In genomic region chr5:140190868-140191209, GRCh38 we compare ENCODE assay signal across 19 cellular contexts. TPM values are rescaled to one million over a fixed set of nuclear protein-coding genes. Genes with fewer than 3 reads are reported as not detected.
DNase-seq lines count a peak whose midpoint lies in the region; ATAC-seq and TF ChIP-seq lines count a peak whose summit lies in the region.
"Had no signal": no experiment of that assay in that cellular context is flagged by ENCODE, and none has a peak within 500 bp of the region (broad histone marks: within the 10 kb centered on the region; RNA-seq: fewer than 3 reads in every experiment).

No MANE protein-coding gene starts in this region.

- peaks cover 0 to 9% (median 3%) of the 10 kb centered on the region in 5 donors for H3K27me3 Mint-ChIP-seq in naive thymus-derived CD8-positive, alpha-beta T cell
- H3K27me3 Mint-ChIP-seq: T-helper 17 cell had no signal

- peaks cover 0 to 4% (median 0%) of the 10 kb centered on the region in 9 donors for H3K9me3 Mint-ChIP-seq in naive thymus-derived CD8-positive, alpha-beta T cell

- H3K4me2 ChIP-seq in PC-9, result no peak overlapping the region

- no peak overlapping the region for H3K4me3 ChIP-seq in PC-9
- H3K4me3 ChIP-seq in right atrium auricular region, result no peak overlapping the region
- H3K4me3 ChIP-seq in sigmoid colon, result no peak overlapping the region
- H3K4me3 ChIP-seq: HAP-1, pancreas, suprapubic skin had no signal

- H3K9me2 ChIP-seq in PC-9 (ENCODE audit: insufficient read depth), result no peaks in the 10 kb centered on the region

- intact Hi-C loops in PC-9 (cut with micrococcal nuclease; ENCODE audit: unreplicated experiment), result no loop called here
- intact Hi-C loops in sigmoid colon (cut with DNase I), result no loop called here

- H3K9me3 ChIP-seq in PC-9 (ENCODE audit: insufficient read depth, low read depth), result no peaks in the 10 kb centered on the region; the same call in 1 of the 2 replicates
- H3K9me3 ChIP-seq in right atrium auricular region, result no peaks in the 10 kb centered on the region
- no peaks in the 10 kb centered on the region for H3K9me3 ChIP-seq in sigmoid colon
- H3K9me3 ChIP-seq: HAP-1, pancreas, suprapubic skin had no signal

- POLR2A ChIA-PET in PC-9 (lab: Charles Lee; ENCODE audit: unreplicated experiment), result interaction anchor here (0.5 kb wide), 1 partner anchor 530 kb away, joined by 3 read pairs; no protein-coding TSS in a partner anchor
- POLR2A ChIA-PET in naive thymus-derived CD8-positive, alpha-beta T cell (lab: Charles Lee), result no interaction called here

- H3K27ac ChIP-seq in PC-9 (peak overlapping the region; percentile 27; the same call in 1 of the 2 replicates), caudate nucleus (ENCODE audit: low read depth, low read length) (peak overlapping the region; percentile 80), right atrium auricular region (peak overlapping the region; percentile 47 to 85), sigmoid colon (peak overlapping the region in 3 of 4 donors; percentile 2 to 54 (median 22))
- H3K27ac ChIP-seq: suprapubic skin, VCaP had no signal

- H3F3A ChIP-seq in PC-9 (ENCODE audit: insufficient read depth, low read depth), result no peaks in the 10 kb centered on the region

- no peaks in the 10 kb centered on the region; the same call in 1 of the 2 replicates for H3K79me2 ChIP-seq in PC-9 (ENCODE audit: low read depth)

- ATAC-seq in naive thymus-derived CD8-positive, alpha-beta T cell, result no peak
- ATAC-seq: T-helper 17 cell had no signal

- H2AFZ ChIP-seq in PC-9, result no peak overlapping the region

- H4K20me1 ChIP-seq in PC-9 (ENCODE audit: insufficient read depth), result no peaks in the 10 kb centered on the region

- no peak for TF ChIP-seq POLR2A in sigmoid colon (IDR thresholded peaks at IDR 0.05)

- no peak overlapping the region for H3K27ac Mint-ChIP-seq in naive thymus-derived CD8-positive, alpha-beta T cell
- H3K27ac Mint-ChIP-seq: T-helper 17 cell had no signal

- CTCF ChIA-PET in PC-9 (lab: Charles Lee), result no interaction called here

- 0 to 16% methylated on average over 1 of the region's 1 CpG for WGBS in sigmoid colon, 2 donors

- H3K4me1 ChIP-seq in PC-9 (replicated peaks; ENCODE audit: insufficient read depth) (0 out of 2 replicates have a peak, but pooled peaks cover 5% of the 10 kb centered on the region), right atrium auricular region (peaks cover 0 to 49% of the 10 kb centered on the region in 2 donors), sigmoid colon (peaks cover 0 to 31% (median 16%) of the 10 kb centered on the region in 4 donors)

- H3K36me3 ChIP-seq in PC-9 (ENCODE audit: low read depth), result no peaks in the 10 kb centered on the region
- peaks cover 6% of the 10 kb centered on the region for H3K36me3 ChIP-seq in right atrium auricular region
- H3K36me3 ChIP-seq in sigmoid colon, result peaks cover 0 to 9% (median 2%) of the 10 kb centered on the region in 4 donors
- H3K36me3 ChIP-seq: HAP-1 had no signal

- H3K4me3 Mint-ChIP-seq in naive thymus-derived CD8-positive, alpha-beta T cell, result no peak overlapping the region

- TF ChIP-seq CTCF in PC-9 (conservative IDR thresholded peaks at IDR 0.05) (no peak), right atrium auricular region (IDR thresholded peaks at IDR 0.05) (no peak), sigmoid colon (IDR thresholded peaks at IDR 0.05) (no peak)

- no peak for TF ChIP-seq EP300 in sigmoid colon (IDR thresholded peaks at IDR 0.05)

- no peak for DNase-seq in PC-9
- no peak for DNase-seq in caudate nucleus (lab: John Stamatoyannopoulos, UW)
- DNase-seq in right atrium auricular region (ENCODE audit: low spot score), result no peak
- no peak for DNase-seq in sigmoid colon
- DNase-seq in KG1 (lab: John Stamatoyannopoulos, UW), result no peak
- DNase-seq in islet precursor cell, result no peak
- DNase-seq in activated effector memory CD4-positive, alpha-beta T cell treated with anti-CD3 and anti-CD28 coated beads, Interleukin-2, amount 50 U/mL, for 16 hours, result no peak
- DNase-seq in naive thymus-derived CD8-positive, alpha-beta T cell, result no peak
- DNase-seq: activated CD4-positive, alpha-beta T cell treated with anti-CD3 and anti-CD28 coated beads, Interleukin-2, amount 50 U/mL, for 4 hours; activated naive CD4-positive, alpha-beta T cell treated with Interleukin-2 at 50 U/mL for 16 hours; AML-193; KBM-7; NCI-H2029; pancreas; SHP77 treated with DMSO at 0.1 percent for 48 hours; T-helper 17 cell had no signal

- H3K36me3 Mint-ChIP-seq in naive thymus-derived CD8-positive, alpha-beta T cell, result no peaks in the 10 kb centered on the region

- H3K27me3 ChIP-seq in PC-9 (ENCODE audit: insufficient read depth, low read depth), result no peaks in the 10 kb centered on the region
- no peaks in the 10 kb centered on the region for H3K27me3 ChIP-seq in right atrium auricular region
- no peaks in the 10 kb centered on the region for H3K27me3 ChIP-seq in sigmoid colon
- H3K27me3 ChIP-seq: pancreas, suprapubic skin had no signal

- H3K4me1 Mint-ChIP-seq in naive thymus-derived CD8-positive, alpha-beta T cell, result no peaks in the 10 kb centered on the region
- H3K4me1 Mint-ChIP-seq: T-helper 17 cell had no signal

- BruUV-seq in PC-9 (replicated peaks; lab: Mats Ljungman, UMichigan), result no TSS peak

RNA-seq across cellular contexts. Expression of gene CYSTM1, which starts 15.9 kb away (rescaled TPM):
- 27.2 and 29.8 TPM in 2 replicates for total RNA-seq in PC-9 (2021)
- 100 to 1,000 TPM in 1 of 2 donors, 10 to 100 TPM in 1; 89.8 to 143 TPM for total RNA-seq in right atrium auricular region
- 10 to 100 TPM; 23.8 to 51.7 (median 36.2) TPM for total RNA-seq in sigmoid colon
- 100 to 1,000 TPM; 207 to 597 (median 398) TPM for polyA plus RNA-seq in sigmoid colon
- 1 to 10 TPM; 3.0 to 3.1 TPM for total RNA-seq in naive thymus-derived CD8-positive, alpha-beta T cell
- polyA plus RNA-seq in naive thymus-derived CD8-positive, alpha-beta T cell, result 1 to 10 TPM; 5.1 to 6.5 (median 6.3) TPM

Comparison
In these comparisons a context has a peak if more than half of its experiments do, and no peak if none do; other contexts are left out.
1. H3K27ac ChIP-seq: peak in every context shown above with its lines; median percentile 80 in caudate nucleus; 66 in right atrium auricular region; 27 in PC-9; 22 in sigmoid colon.